1 cellular context compared by ENCODE assay signal in the genomic region with DNA sequence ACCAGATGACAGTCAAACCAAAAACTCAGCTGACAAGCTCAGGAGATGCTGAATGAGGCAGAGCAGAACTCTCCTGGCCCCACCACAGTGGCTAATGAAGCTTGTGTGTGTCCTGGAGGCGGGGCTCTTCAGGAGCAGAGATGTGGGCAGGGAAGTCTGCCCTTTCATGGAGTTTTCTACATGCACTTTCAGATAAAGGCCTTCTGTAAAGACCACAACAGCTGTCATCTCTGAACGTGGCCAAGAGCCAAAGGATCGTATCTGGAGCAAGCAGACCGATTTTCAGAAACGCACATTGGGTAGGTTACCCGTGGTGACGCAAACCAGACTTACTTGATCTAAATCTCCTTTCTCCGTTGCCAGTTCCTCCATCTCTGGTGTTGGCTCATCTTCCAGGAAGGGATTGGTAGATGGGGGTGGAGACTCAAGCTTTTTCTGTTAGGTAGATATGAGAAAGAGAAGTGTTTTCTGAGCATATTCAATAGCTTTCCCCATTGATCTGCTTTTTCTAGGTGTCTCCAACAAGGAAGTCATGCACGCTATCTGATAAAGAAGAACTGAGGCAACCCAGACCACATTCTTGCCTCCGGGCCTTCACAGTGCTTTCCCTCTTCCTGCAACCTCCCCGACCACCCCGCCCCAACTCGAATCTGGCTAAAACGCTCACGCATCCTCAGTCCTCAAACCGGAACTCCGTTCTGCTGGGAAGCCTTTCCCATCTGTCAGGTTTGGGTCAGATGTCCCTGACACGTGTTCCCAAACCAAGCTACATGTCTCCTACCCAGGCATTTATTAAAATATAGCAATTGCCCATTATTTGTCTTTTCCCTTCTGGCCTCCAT.
A peak's percentile ranks its signal among the peaks of the same experiment; 100 is the strongest.
TF ChIP-seq lines count a peak whose summit lies in the region.

No MANE protein-coding gene starts in this region.

TF ChIP-seq in K562, 482 proteins besides CTCF, POLR2A, EP300 and RAD21 (continued from another document and continues in another):
- peak; percentile 80; the same call in 1 of the 2 replicates for TF ChIP-seq BACH1 (tag; IDR thresholded peaks at IDR 0.05)
- peak; percentile 75 for TF ChIP-seq BHLHE40 (IDR thresholded peaks at IDR 0.05; ENCODE audit: low read length)
- TF ChIP-seq, protein P1, sequence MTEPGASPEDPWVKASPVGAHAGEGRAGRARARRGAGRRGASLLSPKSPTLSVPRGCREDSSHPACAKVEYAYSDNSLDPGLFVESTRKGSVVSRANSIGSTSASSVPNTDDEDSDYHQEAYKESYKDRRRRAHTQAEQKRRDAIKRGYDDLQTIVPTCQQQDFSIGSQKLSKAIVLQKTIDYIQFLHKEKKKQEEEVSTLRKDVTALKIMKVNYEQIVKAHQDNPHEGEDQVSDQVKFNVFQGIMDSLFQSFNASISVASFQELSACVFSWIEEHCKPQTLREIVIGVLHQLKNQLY (CRISPR knock-in tag; conservative IDR thresholded peaks at IDR 0.05) = no peak
- peak; percentile 73 for TF ChIP-seq JUN (IDR thresholded peaks at IDR 0.05; ENCODE audit: borderline replicate concordance, low read depth, low read length)
- TF ChIP-seq JUN (CRISPR knock-in tag; IDR thresholded peaks at IDR 0.05; ENCODE audit: borderline replicate concordance) = no peak
- TF ChIP-seq, protein P2, sequence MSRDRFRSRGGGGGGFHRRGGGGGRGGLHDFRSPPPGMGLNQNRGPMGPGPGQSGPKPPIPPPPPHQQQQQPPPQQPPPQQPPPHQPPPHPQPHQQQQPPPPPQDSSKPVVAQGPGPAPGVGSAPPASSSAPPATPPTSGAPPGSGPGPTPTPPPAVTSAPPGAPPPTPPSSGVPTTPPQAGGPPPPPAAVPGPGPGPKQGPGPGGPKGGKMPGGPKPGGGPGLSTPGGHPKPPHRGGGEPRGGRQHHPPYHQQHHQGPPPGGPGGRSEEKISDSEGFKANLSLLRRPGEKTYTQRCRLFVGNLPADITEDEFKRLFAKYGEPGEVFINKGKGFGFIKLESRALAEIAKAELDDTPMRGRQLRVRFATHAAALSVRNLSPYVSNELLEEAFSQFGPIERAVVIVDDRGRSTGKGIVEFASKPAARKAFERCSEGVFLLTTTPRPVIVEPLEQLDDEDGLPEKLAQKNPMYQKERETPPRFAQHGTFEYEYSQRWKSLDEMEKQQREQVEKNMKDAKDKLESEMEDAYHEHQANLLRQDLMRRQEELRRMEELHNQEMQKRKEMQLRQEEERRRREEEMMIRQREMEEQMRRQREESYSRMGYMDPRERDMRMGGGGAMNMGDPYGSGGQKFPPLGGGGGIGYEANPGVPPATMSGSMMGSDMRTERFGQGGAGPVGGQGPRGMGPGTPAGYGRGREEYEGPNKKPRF (IDR thresholded peaks at IDR 0.05; ENCODE audit: low read depth, low read length) = no peak
- TF ChIP-seq MYC (IDR thresholded peaks at IDR 0.05; ENCODE audit: low read depth, low read length) = peak; percentile 27; the same call in 1 of the 2 replicates
- TF ChIP-seq MYC (CRISPR knock-in tag; IDR thresholded peaks at IDR 0.05; ENCODE audit: borderline replicate concordance, low read depth) = no peak
- no peak for TF ChIP-seq ZNF3 (CRISPR knock-in tag; IDR thresholded peaks at IDR 0.05)
- TF ChIP-seq RBM34 (IDR thresholded peaks at IDR 0.05; ENCODE audit: borderline replicate concordance, insufficient read depth, low read length) = no peak
- 0 out of 2 replicates have a peak, but pooled peaks have one; percentile 48 for TF ChIP-seq ZEB2 (IDR thresholded peaks at IDR 0.05)
- TF ChIP-seq SMARCC2 (IDR thresholded peaks at IDR 0.05; ENCODE audit: low read depth) = peak; percentile 77
- TF ChIP-seq RFX7 (CRISPR knock-in tag; IDR thresholded peaks at IDR 0.05) = no peak
- TF ChIP-seq MAZ (CRISPR knock-in tag; conservative IDR thresholded peaks at IDR 0.05 in 1 of 2, IDR thresholded peaks at IDR 0.05 in 1 of 2) = peak; percentile 56 to 61; a peak in 2 of 4 replicates
- TF ChIP-seq FOSL1 (tag; conservative IDR thresholded peaks at IDR 0.05) = peak; percentile 66
- peak; percentile 77 for TF ChIP-seq DACH1 (IDR thresholded peaks at IDR 0.05; ENCODE audit: partially characterized antibody)
- TF ChIP-seq ZNF644 (tag; IDR thresholded peaks at IDR 0.05; ENCODE audit: low read depth) = peak; percentile 44
- TF ChIP-seq MAFK (IDR thresholded peaks at IDR 0.05; ENCODE audit: low read length) = peak; percentile 34; the same call in 1 of the 2 replicates
- TF ChIP-seq RNF2 (IDR thresholded peaks at IDR 0.05) = peak; percentile 84
- TF ChIP-seq GABPB2 (CRISPR knock-in tag; conservative IDR thresholded peaks at IDR 0.05) = no peak
- TF ChIP-seq, protein P3, sequence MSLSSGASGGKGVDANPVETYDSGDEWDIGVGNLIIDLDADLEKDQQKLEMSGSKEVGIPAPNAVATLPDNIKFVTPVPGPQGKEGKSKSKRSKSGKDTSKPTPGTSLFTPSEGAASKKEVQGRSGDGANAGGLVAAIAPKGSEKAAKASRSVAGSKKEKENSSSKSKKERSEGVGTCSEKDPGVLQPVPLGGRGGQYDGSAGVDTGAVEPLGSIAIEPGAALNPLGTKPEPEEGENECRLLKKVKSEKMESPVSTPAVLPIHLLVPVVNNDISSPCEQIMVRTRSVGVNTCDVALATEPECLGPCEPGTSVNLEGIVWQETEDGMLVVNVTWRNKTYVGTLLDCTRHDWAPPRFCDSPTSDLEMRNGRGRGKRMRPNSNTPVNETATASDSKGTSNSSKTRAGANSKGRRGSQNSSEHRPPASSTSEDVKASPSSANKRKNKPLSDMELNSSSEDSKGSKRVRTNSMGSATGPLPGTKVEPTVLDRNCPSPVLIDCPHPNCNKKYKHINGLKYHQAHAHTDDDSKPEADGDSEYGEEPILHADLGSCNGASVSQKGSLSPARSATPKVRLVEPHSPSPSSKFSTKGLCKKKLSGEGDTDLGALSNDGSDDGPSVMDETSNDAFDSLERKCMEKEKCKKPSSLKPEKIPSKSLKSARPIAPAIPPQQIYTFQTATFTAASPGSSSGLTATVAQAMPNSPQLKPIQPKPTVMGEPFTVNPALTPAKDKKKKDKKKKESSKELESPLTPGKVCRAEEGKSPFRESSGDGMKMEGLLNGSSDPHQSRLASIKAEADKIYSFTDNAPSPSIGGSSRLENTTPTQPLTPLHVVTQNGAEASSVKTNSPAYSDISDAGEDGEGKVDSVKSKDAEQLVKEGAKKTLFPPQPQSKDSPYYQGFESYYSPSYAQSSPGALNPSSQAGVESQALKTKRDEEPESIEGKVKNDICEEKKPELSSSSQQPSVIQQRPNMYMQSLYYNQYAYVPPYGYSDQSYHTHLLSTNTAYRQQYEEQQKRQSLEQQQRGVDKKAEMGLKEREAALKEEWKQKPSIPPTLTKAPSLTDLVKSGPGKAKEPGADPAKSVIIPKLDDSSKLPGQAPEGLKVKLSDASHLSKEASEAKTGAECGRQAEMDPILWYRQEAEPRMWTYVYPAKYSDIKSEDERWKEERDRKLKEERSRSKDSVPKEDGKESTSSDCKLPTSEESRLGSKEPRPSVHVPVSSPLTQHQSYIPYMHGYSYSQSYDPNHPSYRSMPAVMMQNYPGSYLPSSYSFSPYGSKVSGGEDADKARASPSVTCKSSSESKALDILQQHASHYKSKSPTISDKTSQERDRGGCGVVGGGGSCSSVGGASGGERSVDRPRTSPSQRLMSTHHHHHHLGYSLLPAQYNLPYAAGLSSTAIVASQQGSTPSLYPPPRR (CRISPR knock-in tag; IDR thresholded peaks at IDR 0.05; ENCODE audit: borderline replicate concordance) = 0 out of 2 replicates have a peak, but pooled peaks have one; percentile 38
- TF ChIP-seq NFE2 (IDR thresholded peaks at IDR 0.05; ENCODE audit: low read depth) = peak; percentile 56
- peak in 1 of 2 experiments; percentile 58; a peak in 2 of 3 replicates for TF ChIP-seq CBX3 (IDR thresholded peaks at IDR 0.05; ENCODE audit: borderline replicate concordance in 1 of 2, low read length in 2 of 2)
- no peak for TF ChIP-seq ZNF143 (CRISPR knock-in tag; IDR thresholded peaks at IDR 0.05)
- TF ChIP-seq, protein P4, sequence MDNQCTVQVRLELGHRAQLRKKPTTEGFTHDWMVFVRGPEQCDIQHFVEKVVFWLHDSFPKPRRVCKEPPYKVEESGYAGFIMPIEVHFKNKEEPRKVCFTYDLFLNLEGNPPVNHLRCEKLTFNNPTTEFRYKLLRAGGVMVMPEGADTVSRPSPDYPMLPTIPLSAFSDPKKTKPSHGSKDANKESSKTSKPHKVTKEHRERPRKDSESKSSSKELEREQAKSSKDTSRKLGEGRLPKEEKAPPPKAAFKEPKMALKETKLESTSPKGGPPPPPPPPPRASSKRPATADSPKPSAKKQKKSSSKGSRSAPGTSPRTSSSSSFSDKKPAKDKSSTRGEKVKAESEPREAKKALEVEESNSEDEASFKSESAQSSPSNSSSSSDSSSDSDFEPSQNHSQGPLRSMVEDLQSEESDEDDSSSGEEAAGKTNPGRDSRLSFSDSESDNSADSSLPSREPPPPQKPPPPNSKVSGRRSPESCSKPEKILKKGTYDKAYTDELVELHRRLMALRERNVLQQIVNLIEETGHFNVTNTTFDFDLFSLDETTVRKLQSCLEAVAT (IDR thresholded peaks at IDR 0.05) = peak in 1 of 2 experiments; percentile 82; a peak in 2 of 4 replicates
- TF ChIP-seq CEBPG (CRISPR knock-in tag; IDR thresholded peaks at IDR 0.05) = peak; percentile 56; the same call in 1 of the 2 replicates
- TF ChIP-seq CEBPG (tag; conservative IDR thresholded peaks at IDR 0.05 in 1 of 2, IDR thresholded peaks at IDR 0.05 in 1 of 2) = peak; percentile 78 to 89
- no peak for TF ChIP-seq WHSC1 (IDR thresholded peaks at IDR 0.05; ENCODE audit: low read length)
- peak; percentile 78 for TF ChIP-seq CREB1 (IDR thresholded peaks at IDR 0.05)
- TF ChIP-seq CREB1 (CRISPR knock-in tag; IDR thresholded peaks at IDR 0.05) = no peak; the same call in 1 of the 2 replicates
- TF ChIP-seq MCM7 (IDR thresholded peaks at IDR 0.05) = no peak
- TF ChIP-seq CTBP1 (IDR thresholded peaks at IDR 0.05; ENCODE audit: borderline replicate concordance) = peak; percentile 85
- TF ChIP-seq MTA2 (IDR thresholded peaks at IDR 0.05; ENCODE audit: low read depth) = peak; percentile 94
- peak; percentile 93 for TF ChIP-seq SOX6 (IDR thresholded peaks at IDR 0.05)
- no peak for TF ChIP-seq ATF1 (CRISPR knock-in tag; IDR thresholded peaks at IDR 0.05)
- peak; percentile 88 for TF ChIP-seq ATF1 (tag; IDR thresholded peaks at IDR 0.05)
- TF ChIP-seq, protein P5, sequence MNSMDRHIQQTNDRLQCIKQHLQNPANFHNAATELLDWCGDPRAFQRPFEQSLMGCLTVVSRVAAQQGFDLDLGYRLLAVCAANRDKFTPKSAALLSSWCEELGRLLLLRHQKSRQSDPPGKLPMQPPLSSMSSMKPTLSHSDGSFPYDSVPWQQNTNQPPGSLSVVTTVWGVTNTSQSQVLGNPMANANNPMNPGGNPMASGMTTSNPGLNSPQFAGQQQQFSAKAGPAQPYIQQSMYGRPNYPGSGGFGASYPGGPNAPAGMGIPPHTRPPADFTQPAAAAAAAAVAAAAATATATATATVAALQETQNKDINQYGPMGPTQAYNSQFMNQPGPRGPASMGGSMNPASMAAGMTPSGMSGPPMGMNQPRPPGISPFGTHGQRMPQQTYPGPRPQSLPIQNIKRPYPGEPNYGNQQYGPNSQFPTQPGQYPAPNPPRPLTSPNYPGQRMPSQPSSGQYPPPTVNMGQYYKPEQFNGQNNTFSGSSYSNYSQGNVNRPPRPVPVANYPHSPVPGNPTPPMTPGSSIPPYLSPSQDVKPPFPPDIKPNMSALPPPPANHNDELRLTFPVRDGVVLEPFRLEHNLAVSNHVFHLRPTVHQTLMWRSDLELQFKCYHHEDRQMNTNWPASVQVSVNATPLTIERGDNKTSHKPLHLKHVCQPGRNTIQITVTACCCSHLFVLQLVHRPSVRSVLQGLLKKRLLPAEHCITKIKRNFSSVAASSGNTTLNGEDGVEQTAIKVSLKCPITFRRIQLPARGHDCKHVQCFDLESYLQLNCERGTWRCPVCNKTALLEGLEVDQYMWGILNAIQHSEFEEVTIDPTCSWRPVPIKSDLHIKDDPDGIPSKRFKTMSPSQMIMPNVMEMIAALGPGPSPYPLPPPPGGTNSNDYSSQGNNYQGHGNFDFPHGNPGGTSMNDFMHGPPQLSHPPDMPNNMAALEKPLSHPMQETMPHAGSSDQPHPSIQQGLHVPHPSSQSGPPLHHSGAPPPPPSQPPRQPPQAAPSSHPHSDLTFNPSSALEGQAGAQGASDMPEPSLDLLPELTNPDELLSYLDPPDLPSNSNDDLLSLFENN (IDR thresholded peaks at IDR 0.05; ENCODE audit: low read depth in 2 of 2, low read length in 2 of 2) = peak in 1 of 2 experiments; percentile 92; a peak in 2 of 4 replicates
- TF ChIP-seq MEF2D (tag; conservative IDR thresholded peaks at IDR 0.05; ENCODE audit: low read depth) = peak; percentile 38; the same call in 1 of the 2 replicates
- peak; percentile 87; the same call in 1 of the 2 replicates for TF ChIP-seq RUNX1 (IDR thresholded peaks at IDR 0.05; ENCODE audit: low read depth)
- TF ChIP-seq, protein P6, sequence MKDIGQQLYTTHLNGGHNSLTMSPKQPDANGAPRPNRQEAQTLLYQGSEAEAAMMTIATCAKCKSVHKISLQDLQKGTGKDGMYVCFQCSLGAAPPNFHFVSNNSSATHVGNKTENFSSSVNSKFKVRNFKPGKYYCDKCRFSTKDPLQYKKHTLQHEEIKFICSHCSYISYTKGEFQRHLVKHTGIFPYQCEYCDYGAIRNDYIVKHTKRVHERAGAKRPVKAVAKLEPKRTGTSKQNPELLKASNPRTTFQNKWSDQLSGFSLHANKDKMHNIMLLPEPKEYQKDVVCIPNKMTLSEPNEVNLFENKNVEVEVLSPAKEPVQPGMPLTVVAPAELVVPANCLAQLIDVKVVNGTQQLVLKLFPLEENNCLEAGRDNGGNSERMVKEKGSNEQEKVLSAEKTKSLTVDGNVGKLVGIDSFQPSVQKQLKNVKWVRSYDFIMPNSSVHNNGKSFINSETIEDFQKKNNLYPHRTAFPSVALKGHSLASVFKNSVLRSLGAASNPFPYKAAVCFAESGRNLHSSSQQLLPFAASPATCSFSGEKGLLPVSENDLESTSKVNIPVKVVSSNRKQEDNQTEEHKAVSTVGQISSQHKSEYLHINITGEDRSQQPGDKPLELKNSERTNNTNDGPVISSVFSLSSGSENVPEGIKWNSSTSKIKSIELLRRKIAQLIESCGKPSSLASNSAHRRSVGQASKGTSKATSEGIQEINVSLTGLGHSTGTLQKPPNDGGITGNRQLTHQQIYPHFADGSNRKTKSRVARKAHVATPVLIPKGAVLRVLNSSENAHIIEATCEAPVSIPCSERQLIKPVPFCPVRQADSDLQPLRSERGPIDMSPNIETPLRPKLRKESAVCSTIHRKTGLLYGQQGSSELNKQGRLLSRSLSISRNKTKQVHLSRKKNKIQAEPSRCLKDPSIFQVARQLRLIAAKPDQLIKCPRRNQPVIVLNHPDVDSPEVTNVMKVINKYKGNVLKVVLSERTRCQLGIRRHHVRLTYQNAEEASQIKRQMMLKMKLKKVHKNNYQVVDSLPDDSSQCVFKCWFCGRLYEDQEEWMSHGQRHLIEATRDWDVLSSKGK (CRISPR knock-in tag; IDR thresholded peaks at IDR 0.05) = no peak
- TF ChIP-seq PHB2 (IDR thresholded peaks at IDR 0.05; ENCODE audit: low read depth) = peak; percentile 86
- no peak for TF ChIP-seq NR2C2 (CRISPR knock-in tag; IDR thresholded peaks at IDR 0.05)
- no peak; the same call in 1 of the 2 replicates for TF ChIP-seq NR2C2 (tag; IDR thresholded peaks at IDR 0.05)
- TF ChIP-seq HNRNPLL (IDR thresholded peaks at IDR 0.05; ENCODE audit: low read depth, low read length, poor library complexity, severe bottlenecking) = no peak
- no peak for TF ChIP-seq POLR3A (IDR thresholded peaks at IDR 0.05; ENCODE audit: borderline replicate concordance, extremely low read depth, insufficient read depth, insufficient read length)
